1 cellular context compared by ENCODE assay signal in genomic region chr13:59823495-59823894, GRCh38.
TF ChIP-seq lines count a peak whose summit lies in the region.

No MANE protein-coding gene starts in this region.

TF ChIP-seq in endothelial cell of umbilical vein, 7 proteins besides CTCF, POLR2A, EP300 and RAD21 (continued from another document):
- TF ChIP-seq JUN (IDR thresholded peaks at IDR 0.05; ENCODE audit: borderline replicate concordance, insufficient read depth, insufficient read length, low read depth) (no peak), MYC (IDR thresholded peaks at IDR 0.05; ENCODE audit: low read depth, low read length) (no peak), MAX (IDR thresholded peaks at IDR 0.05; ENCODE audit: insufficient read depth, insufficient read length) (no peak), EZH2 (IDR thresholded peaks at IDR 0.05; ENCODE audit: borderline replicate concordance, low read depth, low read length, severe bottlenecking) (no peak), POLR2AphosphoS5 (IDR thresholded peaks at IDR 0.05; ENCODE audit: insufficient read depth, low read depth, low read length) (no peak)
TF ChIP-seq in endothelial cell of umbilical vein: peak in this region for 2.
